ENCODE assay signal across 9 cellular contexts in the genomic region with DNA sequence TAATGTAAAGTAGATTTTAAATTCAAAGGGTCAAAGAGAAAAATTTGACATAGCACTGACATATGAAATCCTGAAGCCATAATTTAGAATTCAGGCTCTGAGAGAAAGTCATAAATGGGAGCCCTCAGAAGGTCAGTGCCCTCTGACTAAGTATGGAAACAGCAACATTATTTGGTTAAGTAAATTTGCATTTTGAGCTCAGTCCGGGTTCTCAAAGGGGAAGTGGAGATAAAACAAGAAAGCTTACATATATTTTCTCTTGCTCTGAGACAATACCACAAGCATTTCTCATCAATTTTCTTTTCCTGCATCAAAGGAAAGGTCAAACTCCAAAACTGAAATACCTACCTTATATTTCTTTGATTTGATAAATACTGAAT.
DNase-seq lines count a peak whose midpoint lies in the region; ATAC-seq and TF ChIP-seq lines count a peak whose summit lies in the region.
"Had no signal": no experiment of that assay in that cellular context is flagged by ENCODE, and none has a peak within 500 bp of the region (broad histone marks: within the 10 kb centered on the region; RNA-seq: fewer than 3 reads in every experiment).

No MANE protein-coding gene starts in this region.

- no peak for TF ChIP-seq CTCF in GM10266 (IDR thresholded peaks at IDR 0.05; ENCODE audit: control insufficient read depth, insufficient read depth, low read depth, missing control alignments)

- H3K27me3 ChIP-seq in adipocyte (replicated peaks; ENCODE audit: control insufficient read depth, insufficient read depth, low read length) = no peaks in the 10 kb centered on the region
- H3K27me3 ChIP-seq in aorta (ENCODE audit: control insufficient read depth in 1 of 2, insufficient read depth in 2 of 2, low read length in 1 of 2) = no peaks in the 10 kb centered on the region
- H3K27me3 ChIP-seq: SJSA1 had no signal

- H3K27ac ChIP-seq in aorta (ENCODE audit: low read depth in 1 of 2, low read length in 2 of 2) = no peak overlapping the region
- H3K27ac ChIP-seq: SJSA1 had no signal

- DNase-seq in GM10266 (ENCODE audit: extremely low spot score) = peak; percentile 36
- peak; percentile 32 for DNase-seq in adipocyte (ENCODE audit: low read depth)
- no peak for DNase-seq in activated naive CD4-positive, alpha-beta T cell treated with anti-CD3 and anti-CD28 coated beads, Interleukin-2, amount 50 U/mL, for 16 hours
- no peak for DNase-seq in epidermal melanocyte (ENCODE audit: insufficient read length, low spot score)
- no peak for DNase-seq in activated CD4-positive, alpha-beta T cell treated with anti-CD3 and anti-CD28 coated beads, Interleukin-2, amount 50 U/mL, for 1 hour
- DNase-seq in aorta = no peak

- 28 to 37% methylated on average over 1 of the region's 1 CpG for WGBS in aorta, 2 donors

- H3K4me1 ChIP-seq in adipocyte (ENCODE audit: control insufficient read depth, insufficient read depth, low read length) (peaks cover 7% of the 10 kb centered on the region), aorta (ENCODE audit: control insufficient read depth in 1 of 2, insufficient read depth in 2 of 2, low read length in 2 of 2) (no peaks in the 10 kb centered on the region)

- H3K4me3 ChIP-seq in adipocyte (ENCODE audit: low read length) (no peak overlapping the region), aorta (ENCODE audit: low read length in 2 of 2) (no peak overlapping the region)
- H3K4me3 ChIP-seq: SJSA1 had no signal

- H3K36me3 ChIP-seq in adipocyte (ENCODE audit: control insufficient read depth, insufficient read depth, low read length, severe bottlenecking) (no peaks in the 10 kb centered on the region), aorta (ENCODE audit: control insufficient read depth in 1 of 2, insufficient read depth in 2 of 2, low read length in 1 of 2) (peaks cover 2% of the 10 kb centered on the region in 2 donors)
- H3K36me3 ChIP-seq: SJSA1 had no signal

- H3K9ac ChIP-seq in adipocyte (ENCODE audit: low read length) = no peak overlapping the region

- H3K9me3 ChIP-seq in adipocyte (ENCODE audit: control insufficient read depth, low read length) (no peaks in the 10 kb centered on the region), aorta (ENCODE audit: control insufficient read depth, low read length) (no peaks in the 10 kb centered on the region)
- H3K9me3 ChIP-seq: SJSA1 had no signal

- intact Hi-C loops in aorta (cut with DNase I) = no loop called here

- peak; percentile 87 for ATAC-seq in GM19467 (IDR thresholded peaks at IDR 0.05; ENCODE audit: unreplicated experiment)
- ATAC-seq in HG03045 (IDR thresholded peaks at IDR 0.05; ENCODE audit: unreplicated experiment) = peak; percentile 98
- ATAC-seq in aorta (ENCODE audit: low FRiP score) = no peak

Comparison
In these comparisons a context has a peak if more than half of its experiments do, and no peak if none do; other contexts are left out.
1. DNase-seq: peak in GM10266 (single experiment) and adipocyte (single experiment); none in activated naive CD4-positive, alpha-beta T cell treated with anti-CD3 and anti-CD28 coated beads, Interleukin-2, amount 50 U/mL, for 16 hours (single experiment), epidermal melanocyte (single experiment), activated CD4-positive, alpha-beta T cell treated with anti-CD3 and anti-CD28 coated beads, Interleukin-2, amount 50 U/mL, for 1 hour (single experiment) and aorta (0 of 2).